25 cellular contexts compared by ENCODE assay signal in genomic region chr11:16938061-16938460, GRCh38.
"Had no signal": no experiment of that assay in that cellular context is flagged by ENCODE, and none has a peak within 500 bp of the region (broad histone marks: within the 10 kb centered on the region; RNA-seq: fewer than 3 reads in every experiment).

No MANE protein-coding gene starts in this region.

- H3K27me3 Mint-ChIP-seq: dendritic cell treated with granulocyte-macrophage colony-stimulating factor and Interleukin-4, amounts not matched to agents 40 ng/mL and 50 ng/mL, for 4 days had no signal

- H3K4me3 Mint-ChIP-seq: dendritic cell treated with granulocyte-macrophage colony-stimulating factor and Interleukin-4, amounts not matched to agents 40 ng/mL and 50 ng/mL, for 4 days; effector memory CD8-positive, alpha-beta T cell; endodermal cell had no signal

- H3K27ac Mint-ChIP-seq: dendritic cell treated with granulocyte-macrophage colony-stimulating factor and Interleukin-4, amounts not matched to agents 40 ng/mL and 50 ng/mL, for 4 days; effector memory CD8-positive, alpha-beta T cell; endodermal cell had no signal

- H3K4me3 ChIP-seq: colonic mucosa, coronary artery, dorsolateral prefrontal cortex, esophagus muscularis mucosa, esophagus squamous epithelium, gastrocnemius medialis, gastroesophageal sphincter, heart left ventricle, heart right ventricle had no signal

- H3K9me3 Mint-ChIP-seq: dendritic cell treated with granulocyte-macrophage colony-stimulating factor and Interleukin-4, amounts not matched to agents 40 ng/mL and 50 ng/mL, for 4 days; effector memory CD8-positive, alpha-beta T cell; endodermal cell had no signal

- H3K9me3 ChIP-seq: colonic mucosa, esophagus muscularis mucosa, esophagus squamous epithelium, gastrocnemius medialis, gastroesophageal sphincter, heart left ventricle, heart right ventricle had no signal

- H3K36me3 ChIP-seq: colonic mucosa, esophagus muscularis mucosa, esophagus squamous epithelium, gastrocnemius medialis, gastroesophageal sphincter, heart left ventricle, heart right ventricle had no signal

- H3K27me3 ChIP-seq: colonic mucosa, dorsolateral prefrontal cortex, esophagus muscularis mucosa, esophagus squamous epithelium, gastrocnemius medialis, gastroesophageal sphincter, heart left ventricle, heart right ventricle had no signal

- H3K27ac ChIP-seq: colonic mucosa, coronary artery, dorsolateral prefrontal cortex, epithelial cell of prostate, esophagus muscularis mucosa, esophagus squamous epithelium, foreskin keratinocyte, gastrocnemius medialis, gastroesophageal sphincter had no signal

- H3K4me1 ChIP-seq: colonic mucosa, foreskin keratinocyte, gastrocnemius medialis had no signal

- DNase-seq: colonic mucosa; cortex of kidney; dermis blood vessel endothelial cell; dorsolateral prefrontal cortex; effector CD4-positive, alpha-beta T cell; effector CD8-positive, alpha-beta T cell; effector memory CD4-positive, alpha-beta T cell; effector memory CD8-positive, alpha-beta T cell; endodermal cell; erythroblast; esophagus squamous epithelium; foreskin fibroblast; foreskin keratinocyte; foreskin melanocyte; gastrocnemius medialis; glutamatergic neuron; head of caudate nucleus; heart left ventricle; heart right ventricle had no signal

- ATAC-seq: effector memory CD8-positive, alpha-beta T cell; esophagus mucosa; foreskin keratinocyte; gastrocnemius medialis; gastroesophageal sphincter; heart left ventricle; heart right ventricle had no signal
